In the genomic region with DNA sequence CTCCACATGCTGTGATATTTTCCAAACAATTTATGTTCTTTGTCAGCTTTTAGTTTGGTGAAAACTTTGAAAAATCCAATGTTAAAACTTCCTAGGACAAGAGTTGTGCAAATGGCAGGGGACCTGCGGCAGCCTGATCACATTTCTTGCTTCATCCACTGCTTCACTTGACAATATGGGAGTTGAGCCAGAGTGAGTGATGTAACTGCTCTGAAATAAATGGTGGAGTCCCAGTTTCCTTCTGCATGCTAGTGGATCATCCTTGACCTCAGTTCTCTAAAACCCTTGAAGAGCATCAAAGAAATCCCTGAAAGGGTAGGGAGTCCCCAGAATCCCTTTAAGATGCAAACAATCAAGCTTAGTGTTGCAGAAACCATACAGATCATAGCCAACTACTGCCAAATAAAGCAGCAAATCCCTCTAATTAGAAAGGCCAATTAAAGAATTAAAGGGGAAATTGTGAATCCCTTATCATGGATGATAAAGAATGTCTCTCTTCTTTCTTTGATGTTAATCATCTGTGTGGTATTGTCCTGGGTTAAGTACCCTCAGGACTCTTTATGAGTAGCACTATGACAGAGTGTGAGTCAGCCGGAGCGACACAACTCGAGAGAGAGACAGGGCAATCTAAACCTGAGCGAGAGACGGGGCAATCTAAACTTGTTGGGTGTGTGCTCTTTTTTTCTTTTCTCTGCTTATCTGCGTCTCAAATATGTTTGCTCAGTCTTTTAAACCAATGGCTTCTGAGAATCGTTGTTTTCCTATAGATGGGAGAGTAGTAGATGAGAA, we compare ENCODE assay signal across 15 cellular contexts. TPM values are rescaled to one million over a fixed set of nuclear protein-coding genes. Genes with fewer than 3 reads are reported as not detected.
A peak's percentile ranks its signal among the peaks of the same experiment; 100 is the strongest.
DNase-seq lines count a peak whose midpoint lies in the region; ATAC-seq, FAIRE-seq and TF ChIP-seq lines count a peak whose summit lies in the region.
"Had no signal": no experiment of that assay in that cellular context is flagged by ENCODE, and none has a peak within 500 bp of the region (broad histone marks: within the 10 kb centered on the region; RNA-seq: fewer than 3 reads in every experiment).

No MANE protein-coding gene starts in this region.

- H3K4me1 ChIP-seq in left ventricle myocardium inferior, result no peaks in the 10 kb centered on the region
- H3K4me1 ChIP-seq in smooth muscle cell (ENCODE audit: low read depth), result peaks cover 15% of the 10 kb centered on the region
- H3K4me1 ChIP-seq in stomach, result no peaks in the 10 kb centered on the region

- no peaks in the 10 kb centered on the region for H4K20me1 ChIP-seq in smooth muscle cell (ENCODE audit: low read depth)

- H3K9me3 ChIP-seq in left ventricle myocardium inferior (replicated peaks) (peaks cover 7% of the 10 kb centered on the region), smooth muscle cell (replicated peaks; ENCODE audit: low read depth) (no peaks in the 10 kb centered on the region), stomach (no peaks in the 10 kb centered on the region)

- H3K27ac ChIP-seq in left ventricle myocardium inferior (replicated peaks), result no peak overlapping the region
- H3K27ac ChIP-seq in smooth muscle cell (ENCODE audit: low read depth), result peak overlapping the region; percentile 38
- no peak overlapping the region for H3K27ac ChIP-seq in stomach

- FAIRE-seq in RCC 7860 (lab: Jason Lieb, UNC), result peak; percentile 36
- FAIRE-seq: G401.6 had no signal

- H3K9ac ChIP-seq in smooth muscle cell (ENCODE audit: low read depth), result no peak overlapping the region

- H3K4me2 ChIP-seq in smooth muscle cell, result peak overlapping the region; percentile 6

- DNase-seq in left ventricle myocardium superior (peak; percentile 21), left ventricle myocardium inferior (no peak), RCC 7860 (ENCODE audit: low spot score) (peak; percentile 40), fibroblast of pulmonary artery (ENCODE audit: low read depth) (peak; percentile 39), smooth muscle cell (lab: John Stamatoyannopoulos, UW; ENCODE audit: unreplicated experiment) (no peak), stomach (no peak)
- DNase-seq: activated CD4-positive, CD25-positive, alpha-beta regulatory T cell; left colon; NCI-H510A treated with DMSO at 0.1 percent for 48 hours; stimulated activated CD4-positive, alpha-beta T cell treated with anti-CD3 and anti-CD28 coated beads, Interleukin-2, amount 100 ng/mL, for 24 hours; stimulated activated naive CD4-positive, alpha-beta T cell treated with Interleukin-2 at 50 U/mL for 16 hours had no signal

- intact Hi-C loops in left ventricle myocardium superior (cut with micrococcal nuclease), result no loop called here
- intact Hi-C loops in left ventricle myocardium inferior (cut with micrococcal nuclease), result no loop called here
- intact Hi-C loops in stomach (cut with DNase I; ENCODE audit: low total_unique reads), result no loop called here

- no peaks in the 10 kb centered on the region for H3F3A ChIP-seq in smooth muscle cell (ENCODE audit: low read depth)

- H2AFZ ChIP-seq in smooth muscle cell (ENCODE audit: low read depth), result no peak overlapping the region

- ATAC-seq in left ventricle myocardium superior, result peak; percentile 64
- no peak for ATAC-seq in HG02588 (IDR thresholded peaks at IDR 0.05; ENCODE audit: unreplicated experiment)
- ATAC-seq in HG03045 (IDR thresholded peaks at IDR 0.05; ENCODE audit: unreplicated experiment), result no peak
- ATAC-seq: left colon had no signal

- H3K36me3 ChIP-seq in left ventricle myocardium inferior (no peaks in the 10 kb centered on the region), smooth muscle cell (ENCODE audit: low read depth) (no peaks in the 10 kb centered on the region), stomach (no peaks in the 10 kb centered on the region)

- TF ChIP-seq EP300 in stomach (IDR thresholded peaks at IDR 0.05), result no peak

- 31% methylated on average over 8 of the region's 8 CpGs for WGBS in smooth muscle cell (ENCODE audit: low lambda C conversion rate)
- WGBS in stomach, 5 donors, result 45 to 76% (median 53%) methylated on average over 8 of the region's 8 CpGs

- H3K27me3 ChIP-seq in left ventricle myocardium inferior (ENCODE audit: low read depth), result no peaks in the 10 kb centered on the region
- H3K27me3 ChIP-seq in smooth muscle cell (ENCODE audit: low read depth), result no peaks in the 10 kb centered on the region
- no peaks in the 10 kb centered on the region for H3K27me3 ChIP-seq in stomach

- no peaks in the 10 kb centered on the region for H3K79me2 ChIP-seq in smooth muscle cell (ENCODE audit: low read depth)

- no peak for TF ChIP-seq POLR2A in stomach (IDR thresholded peaks at IDR 0.05)

- no peak for TF ChIP-seq CTCF in left ventricle myocardium inferior (IDR thresholded peaks at IDR 0.05; ENCODE audit: borderline replicate concordance)
- TF ChIP-seq CTCF in fibroblast of pulmonary artery (IDR thresholded peaks at IDR 0.05; ENCODE audit: low read length, missing control alignments), result no peak
- no peak for TF ChIP-seq CTCF in smooth muscle cell (IDR thresholded peaks at IDR 0.05; ENCODE audit: borderline replicate concordance, insufficient read depth, poor library complexity, severe bottlenecking)
- no peak for TF ChIP-seq CTCF in stomach (IDR thresholded peaks at IDR 0.05)

- H3K4me3 ChIP-seq in left ventricle myocardium inferior (no peak overlapping the region), fibroblast of pulmonary artery (replicated peaks; ENCODE audit: low read depth, low read length) (no peak overlapping the region), smooth muscle cell (no peak overlapping the region), stomach (no peak overlapping the region)

RNA-seq across cellular contexts. Expression of gene GAP43, which starts 41.8 kb away (rescaled TPM):
- total RNA-seq in left ventricle myocardium superior, result 0.25 TPM
- 1.2 TPM for total RNA-seq in left ventricle myocardium inferior
- total RNA-seq in smooth muscle cell, result 5.3 and 5.4 TPM in 2 replicates
- polyA plus RNA-seq in smooth muscle cell, result 11.2 and 11.7 TPM in 2 replicates
- 1 to 10 TPM in 3 of 5 donors, not detected in 2; 1.4 to 4.8 (median 3.6) TPM for total RNA-seq in stomach
- polyA plus RNA-seq in stomach, result 1 to 10 TPM in 2 of 3 donors, under 1 TPM in 1; 1.00 to 1.3 (median 1.1) TPM
- total RNA-seq: SK-MEL-5 had no signal

Comparison
In these comparisons a context has a peak if more than half of its experiments do, and no peak if none do; other contexts are left out.
1. DNase-seq: peak in left ventricle myocardium superior (single experiment), RCC 7860 (single experiment) and fibroblast of pulmonary artery (single experiment); none in left ventricle myocardium inferior (single experiment), smooth muscle cell (single experiment) and stomach (single experiment).